9 cellular contexts compared by ENCODE assay signal in genomic region chrX:40030205-40030604, GRCh38.
"Had no signal": no experiment of that assay in that cellular context is flagged by ENCODE, and none has a peak within 500 bp of the region (broad histone marks: within the 10 kb centered on the region; RNA-seq: fewer than 3 reads in every experiment).

No MANE protein-coding gene starts in this region.

- DNase-seq: H9, HCEC 1CT, HFFc6 had no signal

- H3K4me3 ChIP-seq: GM23338 had no signal

- H3K4me2 ChIP-seq: GM23338 had no signal

- H3K36me3 Mint-ChIP-seq: IgD-negative memory B cell had no signal

- H3K27ac Mint-ChIP-seq: GM23338, H9, HFFc6, IgD-negative memory B cell had no signal

- H2AFZ ChIP-seq: GM23338 had no signal

- H3K27me3 Mint-ChIP-seq: IgD-negative memory B cell had no signal

- H3K9me3 Mint-ChIP-seq: GM23338, HFFc6, IgD-negative memory B cell had no signal

- H3K4me3 Mint-ChIP-seq: GM23338, H9, HFFc6, IgD-negative memory B cell had no signal

- FAIRE-seq: H1, H54, HepG2 had no signal

- H3K27ac ChIP-seq: HL-60 had no signal
